In the genomic region with DNA sequence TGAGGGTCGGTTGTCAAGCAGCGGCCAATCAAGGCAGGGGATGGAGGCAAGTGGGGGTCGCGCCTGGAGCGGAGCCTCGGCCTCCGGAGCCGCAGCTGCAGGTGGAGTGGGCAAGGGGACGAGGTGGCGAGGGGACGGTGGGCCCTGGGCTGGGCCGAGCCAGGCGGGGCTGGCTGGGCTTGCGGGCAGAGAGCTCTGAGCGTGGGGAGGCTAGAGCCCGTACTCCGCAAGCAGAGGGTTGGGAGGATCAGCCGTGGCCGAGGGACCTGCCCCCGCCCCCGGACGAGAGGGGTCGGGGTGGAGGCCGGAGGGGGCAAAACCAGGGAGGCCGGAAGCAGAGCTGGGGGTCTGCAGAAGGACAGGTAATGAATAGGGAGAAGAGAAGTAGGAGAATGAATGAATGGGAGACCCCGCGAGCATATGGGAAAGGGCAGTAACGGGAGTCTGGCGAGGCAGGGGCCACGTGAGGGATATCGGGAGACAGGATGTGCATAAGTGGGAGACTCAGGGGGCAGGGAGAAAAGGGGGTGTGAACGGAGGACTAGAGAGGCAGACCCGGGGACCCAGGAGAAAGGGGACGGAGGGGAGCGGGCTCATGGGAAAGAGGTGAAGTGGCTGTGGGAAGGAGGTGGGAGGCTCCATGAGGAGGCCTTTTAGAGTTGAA, we compare ENCODE assay signal across 1 cellular context.
A peak's percentile ranks its signal among the peaks of the same experiment; 100 is the strongest.
TF ChIP-seq lines count a peak whose summit lies in the region.

KATNB1 (plus strand) TSS at position 16 of the 664 bp plus-strand sequence. CDS start 1,474 bp downstream, outside the sequence.

TF ChIP-seq in HepG2, 621 proteins besides CTCF, POLR2A, EP300 and RAD21 (continued from another document and continues in another):
- TF ChIP-seq MLX (CRISPR knock-in tag; IDR thresholded peaks at IDR 0.05) (0 out of 2 replicates have a peak, but pooled peaks have one; percentile 10), U2AF2 (IDR thresholded peaks at IDR 0.05; ENCODE audit: low read depth, low read length) (no peak), FOXK1 (CRISPR knock-in tag; IDR thresholded peaks at IDR 0.05; ENCODE audit: borderline replicate concordance, low read depth) (no peak), ZNF383 (CRISPR knock-in tag; IDR thresholded peaks at IDR 0.05; ENCODE audit: borderline replicate concordance) (no peak), ZNF33B (CRISPR knock-in tag; IDR thresholded peaks at IDR 0.05) (no peak), KDM6A (CRISPR knock-in tag; IDR thresholded peaks at IDR 0.05; ENCODE audit: low read depth) (peak; percentile 47; the same call in 1 of the 2 replicates), FOXO1 (CRISPR knock-in tag; IDR thresholded peaks at IDR 0.05) (peak; percentile 64), BRCA1 (CRISPR knock-in tag; IDR thresholded peaks at IDR 0.05) (no peak), HNF4A (CRISPR knock-in tag; IDR thresholded peaks at IDR 0.05) (no peak), PRDM10 (CRISPR knock-in tag; IDR thresholded peaks at IDR 0.05; ENCODE audit: low read depth) (0 out of 2 replicates have a peak, but pooled peaks have one; percentile 4), PATZ1 (CRISPR knock-in tag; IDR thresholded peaks at IDR 0.05) (0 out of 2 replicates have a peak, but pooled peaks have one; percentile 17), HOXA3 (CRISPR knock-in tag; IDR thresholded peaks at IDR 0.05) (no peak), HCFC1 (IDR thresholded peaks at IDR 0.05; ENCODE audit: low read depth, low read length) (no peak), ZNF121 (CRISPR knock-in tag; IDR thresholded peaks at IDR 0.05) (no peak), ZNF335 (CRISPR knock-in tag; IDR thresholded peaks at IDR 0.05) (0 out of 2 replicates have a peak, but pooled peaks have one; percentile 14), ZNF160 (CRISPR knock-in tag; IDR thresholded peaks at IDR 0.05) (no peak), ZNF451 (CRISPR knock-in tag; IDR thresholded peaks at IDR 0.05) (no peak), ZNF143 (CRISPR knock-in tag; IDR thresholded peaks at IDR 0.05) (0 out of 2 replicates have a peak, but pooled peaks have one; percentile 7), POLR2G (IDR thresholded peaks at IDR 0.05; ENCODE audit: low read depth, low read length) (no peak), SP2 (CRISPR knock-in tag; IDR thresholded peaks at IDR 0.05) (no peak), TFDP1 (CRISPR knock-in tag; IDR thresholded peaks at IDR 0.05; ENCODE audit: borderline replicate concordance) (no peak), PAF1 (CRISPR knock-in tag; IDR thresholded peaks at IDR 0.05) (no peak), ZNF30 (CRISPR knock-in tag; IDR thresholded peaks at IDR 0.05) (no peak), MIER2 (CRISPR knock-in tag; IDR thresholded peaks at IDR 0.05) (no peak), CHCHD3 (CRISPR knock-in tag; IDR thresholded peaks at IDR 0.05) (no peak), TCF7L2 (IDR thresholded peaks at IDR 0.05; ENCODE audit: low read depth, low read length) (no peak), AKAP8 (CRISPR knock-in tag; IDR thresholded peaks at IDR 0.05) (no peak), JUND (CRISPR knock-in tag; IDR thresholded peaks at IDR 0.05) (no peak), ZNF549 (CRISPR knock-in tag; IDR thresholded peaks at IDR 0.05) (no peak), ZNF782 (CRISPR knock-in tag; IDR thresholded peaks at IDR 0.05; ENCODE audit: borderline replicate concordance) (no peak), HNRNPLL (IDR thresholded peaks at IDR 0.05; ENCODE audit: low read depth, low read length, poor library complexity, severe bottlenecking) (peak; percentile 79)
- TF ChIP-seq, protein P1, sequence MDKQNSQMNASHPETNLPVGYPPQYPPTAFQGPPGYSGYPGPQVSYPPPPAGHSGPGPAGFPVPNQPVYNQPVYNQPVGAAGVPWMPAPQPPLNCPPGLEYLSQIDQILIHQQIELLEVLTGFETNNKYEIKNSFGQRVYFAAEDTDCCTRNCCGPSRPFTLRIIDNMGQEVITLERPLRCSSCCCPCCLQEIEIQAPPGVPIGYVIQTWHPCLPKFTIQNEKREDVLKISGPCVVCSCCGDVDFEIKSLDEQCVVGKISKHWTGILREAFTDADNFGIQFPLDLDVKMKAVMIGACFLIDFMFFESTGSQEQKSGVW (CRISPR knock-in tag; IDR thresholded peaks at IDR 0.05; ENCODE audit: borderline replicate concordance) = no peak
- TF ChIP-seq, protein P2, sequence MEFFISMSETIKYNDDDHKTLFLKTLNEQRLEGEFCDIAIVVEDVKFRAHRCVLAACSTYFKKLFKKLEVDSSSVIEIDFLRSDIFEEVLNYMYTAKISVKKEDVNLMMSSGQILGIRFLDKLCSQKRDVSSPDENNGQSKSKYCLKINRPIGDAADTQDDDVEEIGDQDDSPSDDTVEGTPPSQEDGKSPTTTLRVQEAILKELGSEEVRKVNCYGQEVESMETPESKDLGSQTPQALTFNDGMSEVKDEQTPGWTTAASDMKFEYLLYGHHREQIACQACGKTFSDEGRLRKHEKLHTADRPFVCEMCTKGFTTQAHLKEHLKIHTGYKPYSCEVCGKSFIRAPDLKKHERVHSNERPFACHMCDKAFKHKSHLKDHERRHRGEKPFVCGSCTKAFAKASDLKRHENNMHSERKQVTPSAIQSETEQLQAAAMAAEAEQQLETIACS (CRISPR knock-in tag; IDR thresholded peaks at IDR 0.05) = no peak
- TF ChIP-seq, protein P3, sequence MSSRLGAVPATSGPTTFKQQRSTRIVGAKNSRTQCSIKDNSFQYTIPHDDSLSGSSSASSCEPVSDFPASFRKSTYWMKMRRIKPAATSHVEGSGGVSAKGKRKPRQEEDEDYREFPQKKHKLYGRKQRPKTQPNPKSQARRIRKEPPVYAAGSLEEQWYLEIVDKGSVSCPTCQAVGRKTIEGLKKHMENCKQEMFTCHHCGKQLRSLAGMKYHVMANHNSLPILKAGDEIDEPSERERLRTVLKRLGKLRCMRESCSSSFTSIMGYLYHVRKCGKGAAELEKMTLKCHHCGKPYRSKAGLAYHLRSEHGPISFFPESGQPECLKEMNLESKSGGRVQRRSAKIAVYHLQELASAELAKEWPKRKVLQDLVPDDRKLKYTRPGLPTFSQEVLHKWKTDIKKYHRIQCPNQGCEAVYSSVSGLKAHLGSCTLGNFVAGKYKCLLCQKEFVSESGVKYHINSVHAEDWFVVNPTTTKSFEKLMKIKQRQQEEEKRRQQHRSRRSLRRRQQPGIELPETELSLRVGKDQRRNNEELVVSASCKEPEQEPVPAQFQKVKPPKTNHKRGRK (CRISPR knock-in tag; IDR thresholded peaks at IDR 0.05) = no peak
- TF ChIP-seq, protein P4, sequence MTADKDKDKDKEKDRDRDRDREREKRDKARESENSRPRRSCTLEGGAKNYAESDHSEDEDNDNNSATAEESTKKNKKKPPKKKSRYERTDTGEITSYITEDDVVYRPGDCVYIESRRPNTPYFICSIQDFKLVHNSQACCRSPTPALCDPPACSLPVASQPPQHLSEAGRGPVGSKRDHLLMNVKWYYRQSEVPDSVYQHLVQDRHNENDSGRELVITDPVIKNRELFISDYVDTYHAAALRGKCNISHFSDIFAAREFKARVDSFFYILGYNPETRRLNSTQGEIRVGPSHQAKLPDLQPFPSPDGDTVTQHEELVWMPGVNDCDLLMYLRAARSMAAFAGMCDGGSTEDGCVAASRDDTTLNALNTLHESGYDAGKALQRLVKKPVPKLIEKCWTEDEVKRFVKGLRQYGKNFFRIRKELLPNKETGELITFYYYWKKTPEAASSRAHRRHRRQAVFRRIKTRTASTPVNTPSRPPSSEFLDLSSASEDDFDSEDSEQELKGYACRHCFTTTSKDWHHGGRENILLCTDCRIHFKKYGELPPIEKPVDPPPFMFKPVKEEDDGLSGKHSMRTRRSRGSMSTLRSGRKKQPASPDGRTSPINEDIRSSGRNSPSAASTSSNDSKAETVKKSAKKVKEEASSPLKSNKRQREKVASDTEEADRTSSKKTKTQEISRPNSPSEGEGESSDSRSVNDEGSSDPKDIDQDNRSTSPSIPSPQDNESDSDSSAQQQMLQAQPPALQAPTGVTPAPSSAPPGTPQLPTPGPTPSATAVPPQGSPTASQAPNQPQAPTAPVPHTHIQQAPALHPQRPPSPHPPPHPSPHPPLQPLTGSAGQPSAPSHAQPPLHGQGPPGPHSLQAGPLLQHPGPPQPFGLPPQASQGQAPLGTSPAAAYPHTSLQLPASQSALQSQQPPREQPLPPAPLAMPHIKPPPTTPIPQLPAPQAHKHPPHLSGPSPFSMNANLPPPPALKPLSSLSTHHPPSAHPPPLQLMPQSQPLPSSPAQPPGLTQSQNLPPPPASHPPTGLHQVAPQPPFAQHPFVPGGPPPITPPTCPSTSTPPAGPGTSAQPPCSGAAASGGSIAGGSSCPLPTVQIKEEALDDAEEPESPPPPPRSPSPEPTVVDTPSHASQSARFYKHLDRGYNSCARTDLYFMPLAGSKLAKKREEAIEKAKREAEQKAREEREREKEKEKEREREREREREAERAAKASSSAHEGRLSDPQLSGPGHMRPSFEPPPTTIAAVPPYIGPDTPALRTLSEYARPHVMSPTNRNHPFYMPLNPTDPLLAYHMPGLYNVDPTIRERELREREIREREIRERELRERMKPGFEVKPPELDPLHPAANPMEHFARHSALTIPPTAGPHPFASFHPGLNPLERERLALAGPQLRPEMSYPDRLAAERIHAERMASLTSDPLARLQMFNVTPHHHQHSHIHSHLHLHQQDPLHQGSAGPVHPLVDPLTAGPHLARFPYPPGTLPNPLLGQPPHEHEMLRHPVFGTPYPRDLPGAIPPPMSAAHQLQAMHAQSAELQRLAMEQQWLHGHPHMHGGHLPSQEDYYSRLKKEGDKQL (CRISPR knock-in tag; IDR thresholded peaks at IDR 0.05; ENCODE audit: low read depth) = no peak
- TF ChIP-seq, protein P5, sequence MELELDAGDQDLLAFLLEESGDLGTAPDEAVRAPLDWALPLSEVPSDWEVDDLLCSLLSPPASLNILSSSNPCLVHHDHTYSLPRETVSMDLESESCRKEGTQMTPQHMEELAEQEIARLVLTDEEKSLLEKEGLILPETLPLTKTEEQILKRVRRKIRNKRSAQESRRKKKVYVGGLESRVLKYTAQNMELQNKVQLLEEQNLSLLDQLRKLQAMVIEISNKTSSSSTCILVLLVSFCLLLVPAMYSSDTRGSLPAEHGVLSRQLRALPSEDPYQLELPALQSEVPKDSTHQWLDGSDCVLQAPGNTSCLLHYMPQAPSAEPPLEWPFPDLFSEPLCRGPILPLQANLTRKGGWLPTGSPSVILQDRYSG (CRISPR knock-in tag; IDR thresholded peaks at IDR 0.05) = 0 out of 2 replicates have a peak, but pooled peaks have one; percentile 17
